In genomic region chr12:123058980-123059379, GRCh38 we compare ENCODE assay signal across 14 cellular contexts.
DNase-seq lines count a peak whose midpoint lies in the region; ATAC-seq and TF ChIP-seq lines count a peak whose summit lies in the region.
"Had no signal": no experiment of that assay in that cellular context is flagged by ENCODE, and none has a peak within 500 bp of the region (broad histone marks: within the 10 kb centered on the region; RNA-seq: fewer than 3 reads in every experiment).

No MANE protein-coding gene starts in this region.

- no peak overlapping the region for H2AFZ ChIP-seq in OCI-LY1 (ENCODE audit: low read length)
- H2AFZ ChIP-seq: neural progenitor cell had no signal

- peak; percentile 65 for DNase-seq in GM03348 (ENCODE audit: low spot score)
- DNase-seq in fibroblast of the conjunctiva (ENCODE audit: low read depth) = peak; percentile 47
- DNase-seq in sciatic nerve (ENCODE audit: low spot score) = no peak
- no peak for DNase-seq in activated CD4-positive, alpha-beta T cell treated with anti-CD3 and anti-CD28 coated beads, Interleukin-2, amount 50 U/mL, for 4 hours
- DNase-seq in NOMO-1 treated with DMSO at 0.1 percent for 48 hours (lab: John Stamatoyannopoulos, UW; ENCODE audit: unreplicated experiment) = no peak
- DNase-seq in inferior parietal cortex (ENCODE audit: extremely low spot score) = no peak
- DNase-seq: activated CD8-positive, alpha-beta memory T cell treated with anti-CD3 and anti-CD28 coated beads, Interleukin-2, amount 50 U/mL, for 4 hours; activated naive CD8-positive, alpha-beta T cell treated with anti-CD3 and anti-CD28 coated beads, Interleukin-2, amount 50 U/mL, for 24 hours; immature natural killer cell; MV-4-11; T1000 had no signal

- no peak overlapping the region for H3K4me3 ChIP-seq in OCI-LY1 (ENCODE audit: low read depth, low read length, poor library complexity, severe bottlenecking)
- H3K4me3 ChIP-seq: neural progenitor cell had no signal

- no peaks in the 10 kb centered on the region for H3K27me3 ChIP-seq in OCI-LY1 (ENCODE audit: insufficient read depth, low read length)
- H3K27me3 ChIP-seq: neural progenitor cell had no signal

- H3K9me2 ChIP-seq in OCI-LY1 (ENCODE audit: low read depth, low read length) = no peaks in the 10 kb centered on the region

- H3K4me2 ChIP-seq in OCI-LY1 (ENCODE audit: low read length) = peak overlapping the region; percentile 21; the same call in 1 of the 2 replicates
- H3K4me2 ChIP-seq: neural progenitor cell had no signal

- H3K9ac ChIP-seq in OCI-LY1 (ENCODE audit: low read length) = peak overlapping the region; percentile 38; the same call in 1 of the 2 replicates
- H3K9ac ChIP-seq: neural progenitor cell had no signal

- ATAC-seq in sciatic nerve (peak; percentile 67), GM21360 (IDR thresholded peaks at IDR 0.05; ENCODE audit: unreplicated experiment) (no peak)
- ATAC-seq: activated naive CD8-positive, alpha-beta T cell treated with anti-CD3 and anti-CD28 coated beads, Interleukin-2, amount 50 U/mL, for 24 hours had no signal

- TF ChIP-seq CTCF in OCI-LY1 (IDR thresholded peaks at IDR 0.05; ENCODE audit: low read length) = no peak

- H3K79me2 ChIP-seq in OCI-LY1 (ENCODE audit: insufficient read depth, low read length) = 0 out of 2 replicates have a peak, but pooled peaks cover 14% of the 10 kb centered on the region

- H3K27ac ChIP-seq in OCI-LY1 (ENCODE audit: low read depth, low read length, poor library complexity, severe bottlenecking) = peak overlapping the region; percentile 94
- H3K27ac ChIP-seq: neural progenitor cell had no signal

- peaks cover 83% of the 10 kb centered on the region for H3K4me1 ChIP-seq in OCI-LY1 (ENCODE audit: insufficient read depth, low read length, severe bottlenecking)
- H3K4me1 ChIP-seq: neural progenitor cell had no signal

- H3K36me3 ChIP-seq in OCI-LY1 (ENCODE audit: insufficient read depth, low read length) = peaks cover 7% of the 10 kb centered on the region
- H3K36me3 ChIP-seq: neural progenitor cell had no signal

- H3F3A ChIP-seq in OCI-LY1 (ENCODE audit: insufficient read depth, low read length) = peaks cover 5% of the 10 kb centered on the region; the same call in 1 of the 2 replicates

- intact Hi-C loops in sciatic nerve (cut with DNase I) = no loop called here

- no peaks in the 10 kb centered on the region for H3K9me3 ChIP-seq in OCI-LY1 (ENCODE audit: low read length)

- H4K20me1 ChIP-seq in OCI-LY1 (ENCODE audit: insufficient read depth, low read length) = no peaks in the 10 kb centered on the region

Comparison
In these comparisons a context has a peak if more than half of its experiments do, and no peak if none do; other contexts are left out.
1. DNase-seq: peak in GM03348 (single experiment) and fibroblast of the conjunctiva (single experiment); none in sciatic nerve (single experiment), activated CD4-positive, alpha-beta T cell treated with anti-CD3 and anti-CD28 coated beads, Interleukin-2, amount 50 U/mL, for 4 hours (0 of 2), NOMO-1 treated with DMSO at 0.1 percent for 48 hours (single experiment) and inferior parietal cortex (single experiment).